Comparison of ENCODE assay signal across 2 cellular contexts in genomic region chr14:102056694-102057442, GRCh38.
TF ChIP-seq lines count a peak whose summit lies in the region.

No MANE protein-coding gene starts in this region.

TF ChIP-seq in GM23338, 12 proteins besides CTCF, POLR2A, EP300 and RAD21 (continued from another document):
- TF ChIP-seq EZH2phosphoT487 (IDR thresholded peaks at IDR 0.05; ENCODE audit: unreplicated experiment) (no peak), ETS1 (IDR thresholded peaks at IDR 0.05) (no peak), STAT1 (IDR thresholded peaks at IDR 0.05; ENCODE audit: unreplicated experiment) (no peak), POLR2AphosphoS5 (IDR thresholded peaks at IDR 0.05; ENCODE audit: low read depth) (no peak)
- TF ChIP-seq, protein P1, sequence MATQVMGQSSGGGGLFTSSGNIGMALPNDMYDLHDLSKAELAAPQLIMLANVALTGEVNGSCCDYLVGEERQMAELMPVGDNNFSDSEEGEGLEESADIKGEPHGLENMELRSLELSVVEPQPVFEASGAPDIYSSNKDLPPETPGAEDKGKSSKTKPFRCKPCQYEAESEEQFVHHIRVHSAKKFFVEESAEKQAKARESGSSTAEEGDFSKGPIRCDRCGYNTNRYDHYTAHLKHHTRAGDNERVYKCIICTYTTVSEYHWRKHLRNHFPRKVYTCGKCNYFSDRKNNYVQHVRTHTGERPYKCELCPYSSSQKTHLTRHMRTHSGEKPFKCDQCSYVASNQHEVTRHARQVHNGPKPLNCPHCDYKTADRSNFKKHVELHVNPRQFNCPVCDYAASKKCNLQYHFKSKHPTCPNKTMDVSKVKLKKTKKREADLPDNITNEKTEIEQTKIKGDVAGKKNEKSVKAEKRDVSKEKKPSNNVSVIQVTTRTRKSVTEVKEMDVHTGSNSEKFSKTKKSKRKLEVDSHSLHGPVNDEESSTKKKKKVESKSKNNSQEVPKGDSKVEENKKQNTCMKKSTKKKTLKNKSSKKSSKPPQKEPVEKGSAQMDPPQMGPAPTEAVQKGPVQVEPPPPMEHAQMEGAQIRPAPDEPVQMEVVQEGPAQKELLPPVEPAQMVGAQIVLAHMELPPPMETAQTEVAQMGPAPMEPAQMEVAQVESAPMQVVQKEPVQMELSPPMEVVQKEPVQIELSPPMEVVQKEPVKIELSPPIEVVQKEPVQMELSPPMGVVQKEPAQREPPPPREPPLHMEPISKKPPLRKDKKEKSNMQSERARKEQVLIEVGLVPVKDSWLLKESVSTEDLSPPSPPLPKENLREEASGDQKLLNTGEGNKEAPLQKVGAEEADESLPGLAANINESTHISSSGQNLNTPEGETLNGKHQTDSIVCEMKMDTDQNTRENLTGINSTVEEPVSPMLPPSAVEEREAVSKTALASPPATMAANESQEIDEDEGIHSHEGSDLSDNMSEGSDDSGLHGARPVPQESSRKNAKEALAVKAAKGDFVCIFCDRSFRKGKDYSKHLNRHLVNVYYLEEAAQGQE (IDR thresholded peaks at IDR 0.05; ENCODE audit: unreplicated experiment) = no peak

TF ChIP-seq in WTC11, 78 proteins besides CTCF, POLR2A, EP300 and RAD21:
- TF ChIP-seq, protein P2, sequence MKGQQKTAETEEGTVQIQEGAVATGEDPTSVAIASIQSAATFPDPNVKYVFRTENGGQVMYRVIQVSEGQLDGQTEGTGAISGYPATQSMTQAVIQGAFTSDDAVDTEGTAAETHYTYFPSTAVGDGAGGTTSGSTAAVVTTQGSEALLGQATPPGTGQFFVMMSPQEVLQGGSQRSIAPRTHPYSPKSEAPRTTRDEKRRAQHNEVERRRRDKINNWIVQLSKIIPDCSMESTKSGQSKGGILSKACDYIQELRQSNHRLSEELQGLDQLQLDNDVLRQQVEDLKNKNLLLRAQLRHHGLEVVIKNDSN (CRISPR knock-in tag; IDR thresholded peaks at IDR 0.05) = no peak
- TF ChIP-seq ZNF512 (CRISPR knock-in tag; IDR thresholded peaks at IDR 0.05; ENCODE audit: borderline replicate concordance) (no peak), ZNF121 (CRISPR knock-in tag; IDR thresholded peaks at IDR 0.05) (peak; percentile 52; the same call in 1 of the 2 replicates), KAT7 (CRISPR knock-in tag; IDR thresholded peaks at IDR 0.05; ENCODE audit: borderline replicate concordance) (no peak), SOX15 (CRISPR knock-in tag; IDR thresholded peaks at IDR 0.05) (no peak), EMX1 (CRISPR knock-in tag; IDR thresholded peaks at IDR 0.05) (no peak), FOXK1 (CRISPR knock-in tag; IDR thresholded peaks at IDR 0.05) (no peak), ZNF138 (CRISPR knock-in tag; conservative IDR thresholded peaks at IDR 0.05) (no peak), NR2C2 (CRISPR knock-in tag; IDR thresholded peaks at IDR 0.05) (no peak)
- TF ChIP-seq, protein P3, sequence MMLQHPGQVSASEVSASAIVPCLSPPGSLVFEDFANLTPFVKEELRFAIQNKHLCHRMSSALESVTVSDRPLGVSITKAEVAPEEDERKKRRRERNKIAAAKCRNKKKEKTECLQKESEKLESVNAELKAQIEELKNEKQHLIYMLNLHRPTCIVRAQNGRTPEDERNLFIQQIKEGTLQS (CRISPR knock-in tag; conservative IDR thresholded peaks at IDR 0.05) = peak; percentile 55; the same call in 1 of the 2 replicates
